In the genomic region with DNA sequence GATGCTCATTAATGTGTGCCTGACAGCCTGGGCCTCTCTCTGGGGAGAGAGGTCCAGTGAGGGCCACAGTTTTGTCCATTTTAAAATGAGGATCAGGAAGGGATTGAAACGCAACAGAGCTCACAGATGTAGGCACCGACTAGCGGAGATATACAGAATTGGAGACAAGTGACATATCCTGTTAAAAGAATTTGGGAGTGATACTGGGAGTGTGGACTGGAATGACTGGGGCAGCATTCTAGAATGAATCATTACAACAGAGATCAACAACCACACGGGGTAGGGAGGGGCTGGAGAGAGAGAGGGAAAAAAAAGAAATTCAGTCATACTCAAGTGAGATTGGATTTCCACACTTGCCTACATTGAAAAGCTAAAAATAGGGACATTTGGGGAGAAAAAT, we compare ENCODE assay signal across 1 cellular context.
TF ChIP-seq lines count a peak whose summit lies in the region.

No MANE protein-coding gene starts in this region.

TF ChIP-seq in WTC11, 78 proteins besides CTCF, POLR2A, EP300 and RAD21:
- TF ChIP-seq, protein P1, sequence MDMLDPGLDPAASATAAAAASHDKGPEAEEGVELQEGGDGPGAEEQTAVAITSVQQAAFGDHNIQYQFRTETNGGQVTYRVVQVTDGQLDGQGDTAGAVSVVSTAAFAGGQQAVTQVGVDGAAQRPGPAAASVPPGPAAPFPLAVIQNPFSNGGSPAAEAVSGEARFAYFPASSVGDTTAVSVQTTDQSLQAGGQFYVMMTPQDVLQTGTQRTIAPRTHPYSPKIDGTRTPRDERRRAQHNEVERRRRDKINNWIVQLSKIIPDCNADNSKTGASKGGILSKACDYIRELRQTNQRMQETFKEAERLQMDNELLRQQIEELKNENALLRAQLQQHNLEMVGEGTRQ (CRISPR knock-in tag; IDR thresholded peaks at IDR 0.05), result no peak
- no peak for TF ChIP-seq PRRX2 (CRISPR knock-in tag; IDR thresholded peaks at IDR 0.05)
- no peak for TF ChIP-seq NR2C2 (CRISPR knock-in tag; IDR thresholded peaks at IDR 0.05)
- TF ChIP-seq JUN (CRISPR knock-in tag; IDR thresholded peaks at IDR 0.05), result no peak
- no peak for TF ChIP-seq RORB (CRISPR knock-in tag; IDR thresholded peaks at IDR 0.05)
- no peak for TF ChIP-seq SMAD4 (CRISPR knock-in tag; IDR thresholded peaks at IDR 0.05)
- TF ChIP-seq, protein P2, sequence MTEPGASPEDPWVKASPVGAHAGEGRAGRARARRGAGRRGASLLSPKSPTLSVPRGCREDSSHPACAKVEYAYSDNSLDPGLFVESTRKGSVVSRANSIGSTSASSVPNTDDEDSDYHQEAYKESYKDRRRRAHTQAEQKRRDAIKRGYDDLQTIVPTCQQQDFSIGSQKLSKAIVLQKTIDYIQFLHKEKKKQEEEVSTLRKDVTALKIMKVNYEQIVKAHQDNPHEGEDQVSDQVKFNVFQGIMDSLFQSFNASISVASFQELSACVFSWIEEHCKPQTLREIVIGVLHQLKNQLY (CRISPR knock-in tag; IDR thresholded peaks at IDR 0.05), result no peak
- TF ChIP-seq, protein P3, sequence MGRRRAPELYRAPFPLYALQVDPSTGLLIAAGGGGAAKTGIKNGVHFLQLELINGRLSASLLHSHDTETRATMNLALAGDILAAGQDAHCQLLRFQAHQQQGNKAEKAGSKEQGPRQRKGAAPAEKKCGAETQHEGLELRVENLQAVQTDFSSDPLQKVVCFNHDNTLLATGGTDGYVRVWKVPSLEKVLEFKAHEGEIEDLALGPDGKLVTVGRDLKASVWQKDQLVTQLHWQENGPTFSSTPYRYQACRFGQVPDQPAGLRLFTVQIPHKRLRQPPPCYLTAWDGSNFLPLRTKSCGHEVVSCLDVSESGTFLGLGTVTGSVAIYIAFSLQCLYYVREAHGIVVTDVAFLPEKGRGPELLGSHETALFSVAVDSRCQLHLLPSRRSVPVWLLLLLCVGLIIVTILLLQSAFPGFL (CRISPR knock-in tag; IDR thresholded peaks at IDR 0.05; ENCODE audit: borderline replicate concordance), result no peak
- no peak for TF ChIP-seq MXD4 (CRISPR knock-in tag; IDR thresholded peaks at IDR 0.05; ENCODE audit: borderline replicate concordance)
- no peak for TF ChIP-seq SOX15 (CRISPR knock-in tag; IDR thresholded peaks at IDR 0.05)
- no peak for TF ChIP-seq OVOL2 (CRISPR knock-in tag; IDR thresholded peaks at IDR 0.05; ENCODE audit: borderline replicate concordance)
- TF ChIP-seq, protein P4, sequence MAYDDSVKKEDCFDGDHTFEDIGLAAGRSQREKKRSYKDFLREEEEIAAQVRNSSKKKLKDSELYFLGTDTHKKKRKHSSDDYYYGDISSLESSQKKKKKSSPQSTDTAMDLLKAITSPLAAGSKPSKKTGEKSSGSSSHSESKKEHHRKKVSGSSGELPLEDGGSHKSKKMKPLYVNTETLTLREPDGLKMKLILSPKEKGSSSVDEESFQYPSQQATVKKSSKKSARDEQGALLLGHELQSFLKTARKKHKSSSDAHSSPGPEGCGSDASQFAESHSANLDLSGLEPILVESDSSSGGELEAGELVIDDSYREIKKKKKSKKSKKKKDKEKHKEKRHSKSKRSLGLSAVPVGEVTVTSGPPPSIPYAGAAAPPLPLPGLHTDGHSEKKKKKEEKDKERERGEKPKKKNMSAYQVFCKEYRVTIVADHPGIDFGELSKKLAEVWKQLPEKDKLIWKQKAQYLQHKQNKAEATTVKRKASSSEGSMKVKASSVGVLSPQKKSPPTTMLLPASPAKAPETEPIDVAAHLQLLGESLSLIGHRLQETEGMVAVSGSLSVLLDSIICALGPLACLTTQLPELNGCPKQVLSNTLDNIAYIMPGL (CRISPR knock-in tag; IDR thresholded peaks at IDR 0.05), result no peak
- TF ChIP-seq ZNF232 (CRISPR knock-in tag; IDR thresholded peaks at IDR 0.05), result no peak
